Comparison of ENCODE assay signal across 8 cellular contexts in the genomic region with DNA sequence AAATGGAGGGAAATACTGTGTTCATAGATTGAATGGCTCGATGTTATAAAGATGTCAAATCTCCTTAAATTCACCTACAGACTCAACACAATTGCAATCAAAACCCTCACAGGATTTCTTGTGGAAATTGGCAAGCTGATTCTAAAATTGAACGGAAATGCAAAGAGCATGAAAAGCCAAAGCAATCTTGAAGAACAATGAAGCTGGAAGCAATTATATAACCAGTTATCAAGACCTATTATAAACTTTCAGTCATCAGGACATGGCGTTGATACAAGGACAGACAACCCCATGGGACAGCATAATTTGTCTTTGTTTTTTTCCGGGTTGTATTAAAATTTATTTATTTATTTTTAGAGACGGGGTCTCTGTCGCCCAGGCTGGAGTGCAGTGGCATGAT.
"Had no signal": no experiment of that assay in that cellular context is flagged by ENCODE, and none has a peak within 500 bp of the region (broad histone marks: within the 10 kb centered on the region; RNA-seq: fewer than 3 reads in every experiment).

No MANE protein-coding gene starts in this region.

- H2AFZ ChIP-seq: GM23248 had no signal

- H3K4me3 ChIP-seq: GM23248, HAP-1 had no signal

- H3K4me1 ChIP-seq: HAP-1 had no signal

- ATAC-seq: HCT116, HepG2 had no signal

- H3K36me3 ChIP-seq: HAP-1 had no signal

- H3K9me3 ChIP-seq: HAP-1 had no signal

- H3K27ac ChIP-seq: GM23248, HL-60 had no signal

- H3K9ac ChIP-seq: GM23248 had no signal

- FAIRE-seq: HepG2 had no signal

- DNase-seq: GM23248, GOT3, H7, HFFc6 had no signal
